ENCODE assay signal across 11 cellular contexts in genomic region chr2:53018830-53019425, GRCh38.
A peak's percentile ranks its signal among the peaks of the same experiment; 100 is the strongest.
DNase-seq lines count a peak whose midpoint lies in the region; ATAC-seq and TF ChIP-seq lines count a peak whose summit lies in the region.
"Had no signal": no experiment of that assay in that cellular context is flagged by ENCODE, and none has a peak within 500 bp of the region (broad histone marks: within the 10 kb centered on the region; RNA-seq: fewer than 3 reads in every experiment).

No MANE protein-coding gene starts in this region.

- 35% methylated on average over 2 of the region's 2 CpGs for WGBS in right cardiac atrium

- H3K9me3 ChIP-seq in cardiac muscle cell (ENCODE audit: low read depth) (no peaks in the 10 kb centered on the region), right cardiac atrium (ENCODE audit: control insufficient read depth, low read length) (no peaks in the 10 kb centered on the region), vagina (no peaks in the 10 kb centered on the region)

- TF ChIP-seq POLR2A in vagina (IDR thresholded peaks at IDR 0.05), result no peak

- peaks cover 0 to 2% (median 0%) of the 10 kb centered on the region in 4 donors for H3K4me1 Mint-ChIP-seq in naive thymus-derived CD8-positive, alpha-beta T cell
- H3K4me1 Mint-ChIP-seq: CD4-positive, CD25-positive, alpha-beta regulatory T cell; T-helper 17 cell had no signal

- POLR2A ChIA-PET in naive thymus-derived CD8-positive, alpha-beta T cell (lab: Charles Lee), result no interaction called here

- H3K4me1 ChIP-seq in cardiac muscle cell (ENCODE audit: low read depth), result peaks cover 3% of the 10 kb centered on the region
- no peaks in the 10 kb centered on the region for H3K4me1 ChIP-seq in right cardiac atrium (ENCODE audit: control insufficient read depth, insufficient read depth, low read length)
- H3K4me1 ChIP-seq in vagina, result no peaks in the 10 kb centered on the region

- no peak overlapping the region for H3K4me3 Mint-ChIP-seq in naive thymus-derived CD8-positive, alpha-beta T cell
- H3K4me3 Mint-ChIP-seq: CD4-positive, CD25-positive, alpha-beta regulatory T cell; T-helper 17 cell had no signal

- TF ChIP-seq CTCF in cardiac muscle cell (IDR thresholded peaks at IDR 0.05; ENCODE audit: low read depth, low read length) (peak; percentile 16), epithelial cell of proximal tubule (conservative IDR thresholded peaks at IDR 0.05; ENCODE audit: low read depth, low read length) (peak; percentile 55), vagina (IDR thresholded peaks at IDR 0.05) (no peak)

- H3K27ac ChIP-seq in cardiac muscle cell (no peak overlapping the region), right cardiac atrium (ENCODE audit: low read length) (no peak overlapping the region), vagina (no peak overlapping the region)

- H3K36me3 ChIP-seq in cardiac muscle cell (no peaks in the 10 kb centered on the region), vagina (no peaks in the 10 kb centered on the region)

- H3K27me3 Mint-ChIP-seq in naive thymus-derived CD8-positive, alpha-beta T cell, result peaks cover 0 to 5% (median 0%) of the 10 kb centered on the region in 5 donors
- H3K27me3 Mint-ChIP-seq: CD4-positive, CD25-positive, alpha-beta regulatory T cell; T-helper 17 cell had no signal

- peak; percentile 9 to 48 for DNase-seq in cardiac muscle cell (ENCODE audit: low read depth in 1 of 2, low spot score in 1 of 2)
- no peak for DNase-seq in right cardiac atrium
- DNase-seq in NCI-H69 (lab: John Stamatoyannopoulos, UW), result peak; percentile 100
- DNase-seq in epithelial cell of proximal tubule (ENCODE audit: low read depth), result no peak
- DNase-seq in vagina (ENCODE audit: extremely low spot score in 2 of 2), result no peak
- DNase-seq in naive thymus-derived CD8-positive, alpha-beta T cell, result no peak
- DNase-seq in OCI-M2 (lab: John Stamatoyannopoulos, UW; ENCODE audit: unreplicated experiment), result no peak
- DNase-seq in GM19240 (ENCODE audit: insufficient read length, low spot score), result no peak
- DNase-seq: CD4-positive, CD25-positive, alpha-beta regulatory T cell; dermis blood vessel endothelial cell; T-helper 17 cell had no signal

- H3K27me3 ChIP-seq in cardiac muscle cell (no peaks in the 10 kb centered on the region), right cardiac atrium (ENCODE audit: control insufficient read depth, insufficient read depth) (no peaks in the 10 kb centered on the region), vagina (no peaks in the 10 kb centered on the region)

- ATAC-seq in right cardiac atrium, result no peak
- no peak for ATAC-seq in naive thymus-derived CD8-positive, alpha-beta T cell
- ATAC-seq: T-helper 17 cell had no signal

- intact Hi-C loops in right cardiac atrium (cut with DNase I), result no loop called here
- intact Hi-C loops in vagina (cut with DNase I), result no loop called here

- H3K4me3 ChIP-seq in cardiac muscle cell, result no peak overlapping the region
- no peak overlapping the region for H3K4me3 ChIP-seq in right cardiac atrium (ENCODE audit: low read length)
- no peak overlapping the region for H3K4me3 ChIP-seq in epithelial cell of proximal tubule (ENCODE audit: low read depth, low read length)
- H3K4me3 ChIP-seq in vagina, result no peak overlapping the region

- H3K27ac Mint-ChIP-seq in naive thymus-derived CD8-positive, alpha-beta T cell, result no peak overlapping the region
- H3K27ac Mint-ChIP-seq: CD4-positive, CD25-positive, alpha-beta regulatory T cell; T-helper 17 cell had no signal

- no peaks in the 10 kb centered on the region for H3K36me3 Mint-ChIP-seq in naive thymus-derived CD8-positive, alpha-beta T cell
- H3K36me3 Mint-ChIP-seq: CD4-positive, CD25-positive, alpha-beta regulatory T cell had no signal

- H3K9me3 Mint-ChIP-seq in naive thymus-derived CD8-positive, alpha-beta T cell, result peaks cover 0 to 16% (median 0%) of the 10 kb centered on the region in 9 donors

Comparison
In these comparisons a context has a peak if more than half of its experiments do, and no peak if none do; other contexts are left out.
1. DNase-seq: peak in cardiac muscle cell (2 of 2) and NCI-H69 (single experiment); none in right cardiac atrium (0 of 3), epithelial cell of proximal tubule (single experiment), vagina (0 of 2), naive thymus-derived CD8-positive, alpha-beta T cell (0 of 10), OCI-M2 (single experiment) and GM19240 (single experiment).
2. CTCF ChIP-seq: peak in cardiac muscle cell (single experiment) and epithelial cell of proximal tubule (single experiment); none in vagina (0 of 3).